Comparison of ENCODE assay signal across 8 cellular contexts in genomic region chrX:40094900-40095587, GRCh38. TPM values are rescaled to one million over a fixed set of nuclear protein-coding genes. Genes with fewer than 3 reads are reported as not detected.
DNase-seq lines count a peak whose midpoint lies in the region; ATAC-seq lines count a peak whose summit lies in the region.

No MANE protein-coding gene starts in this region.

- H3K4me3 Mint-ChIP-seq in activated CD4-positive, alpha-beta T cell treated with anti-CD3 and anti-CD28 coated beads, Interleukin-2, amount 10 ng/mL, durations not matched to agents 24 days and 14 days, result peak overlapping the region; percentile 97
- H3K4me3 Mint-ChIP-seq in activated T-cell treated with anti-CD3 and anti-CD28 coated beads, Interleukin-2, amount 50 U/mL, for 72 hours, result peak overlapping the region; percentile 89 to 92

- no peaks in the 10 kb centered on the region for H3K36me3 ChIP-seq in iPS-20b (ENCODE audit: insufficient read depth, low read depth, low read length)

- H3K4me3 ChIP-seq in iPS-20b (ENCODE audit: low read length), result peak overlapping the region; percentile 85

- H3K9me3 Mint-ChIP-seq in activated CD4-positive, alpha-beta T cell treated with anti-CD3 and anti-CD28 coated beads, Interleukin-2, amount 10 ng/mL, durations not matched to agents 24 days and 14 days, result no peaks in the 10 kb centered on the region
- no peaks in the 10 kb centered on the region for H3K9me3 Mint-ChIP-seq in activated T-cell treated with anti-CD3 and anti-CD28 coated beads, Interleukin-2, amount 50 U/mL, for 72 hours

- H3K27ac Mint-ChIP-seq in activated CD4-positive, alpha-beta T cell treated with anti-CD3 and anti-CD28 coated beads, Interleukin-2, amount 10 ng/mL, durations not matched to agents 24 days and 14 days, result peak overlapping the region; percentile 90
- peak overlapping the region; percentile 84 for H3K27ac Mint-ChIP-seq in activated T-cell treated with anti-CD3 and anti-CD28 coated beads, Interleukin-2, amount 50 U/mL, for 72 hours

- peaks cover 15% of the 10 kb centered on the region; the same call in 1 of the 2 replicates for H3K4me1 ChIP-seq in iPS-20b (ENCODE audit: insufficient read depth, low read length)

- no peak for ATAC-seq in activated T-cell treated with anti-CD3 and anti-CD28 coated beads, Interleukin-2, amount 50 U/mL, for 72 hours (replicated peaks in 1 of 2)
- no peak for ATAC-seq in GM19395 (IDR thresholded peaks at IDR 0.05; ENCODE audit: unreplicated experiment)

- H3K27me3 ChIP-seq in iPS-20b (ENCODE audit: insufficient read depth, low read length), result peaks cover 15% of the 10 kb centered on the region

- intact Hi-C loops in activated CD4-positive, alpha-beta T cell treated with anti-CD3 and anti-CD28 coated beads, Interleukin-2, amount 10 ng/mL, durations not matched to agents 24 days and 14 days (cut with micrococcal nuclease), result loop anchor here (1.0 to 10.0 kb wide), 7 partner anchors 74 to 1290 kb away; partner anchors contain the start of gene MID1IP1

- H3K9me3 ChIP-seq in iPS-20b (ENCODE audit: insufficient read depth, low read depth, low read length), result no peaks in the 10 kb centered on the region

- H3K27me3 Mint-ChIP-seq in activated CD4-positive, alpha-beta T cell treated with anti-CD3 and anti-CD28 coated beads, Interleukin-2, amount 10 ng/mL, durations not matched to agents 24 days and 14 days, result no peaks in the 10 kb centered on the region
- peaks cover 33% of the 10 kb centered on the region for H3K27me3 Mint-ChIP-seq in activated T-cell treated with anti-CD3 and anti-CD28 coated beads, Interleukin-2, amount 50 U/mL, for 72 hours (ENCODE audit: low read depth)

- peaks cover 24% of the 10 kb centered on the region for H3K36me3 Mint-ChIP-seq in activated CD4-positive, alpha-beta T cell treated with anti-CD3 and anti-CD28 coated beads, Interleukin-2, amount 10 ng/mL, durations not matched to agents 24 days and 14 days (ENCODE audit: low read depth)
- H3K36me3 Mint-ChIP-seq in activated T-cell treated with anti-CD3 and anti-CD28 coated beads, Interleukin-2, amount 50 U/mL, for 72 hours (ENCODE audit: insufficient read depth in 2 of 2), result peaks cover 0 to 13% of the 10 kb centered on the region in 2 donors

- peaks cover 36% of the 10 kb centered on the region for H3K4me1 Mint-ChIP-seq in activated CD4-positive, alpha-beta T cell treated with anti-CD3 and anti-CD28 coated beads, Interleukin-2, amount 10 ng/mL, durations not matched to agents 24 days and 14 days
- H3K4me1 Mint-ChIP-seq in activated T-cell treated with anti-CD3 and anti-CD28 coated beads, Interleukin-2, amount 50 U/mL, for 72 hours (ENCODE audit: low read depth), result peaks cover 36% of the 10 kb centered on the region

- H3K27ac ChIP-seq in iPS-20b (ENCODE audit: low read length), result no peak overlapping the region

- no peak for DNase-seq in activated CD4-positive, alpha-beta T cell treated with anti-CD3 and anti-CD28 coated beads, Interleukin-2, amount 10 ng/mL, durations not matched to agents 24 days and 14 days
- no peak for DNase-seq in activated CD4-positive, alpha-beta T cell treated with anti-CD3 and anti-CD28 coated beads for 1 hour
- DNase-seq in activated T-cell treated with anti-CD3 and anti-CD28 coated beads, Interleukin-2, amount 50 U/mL, for 72 hours, result no peak
- DNase-seq in superior temporal gyrus (ENCODE audit: extremely low spot score) (peak; percentile 21), NCI-H526 (lab: John Stamatoyannopoulos, UW) (no peak), DMS79 treated with DMSO at 0.1 percent for 48 hours (lab: John Stamatoyannopoulos, UW) (no peak)

- peak overlapping the region; percentile 79; the same call in 1 of the 2 replicates for H3K9ac ChIP-seq in iPS-20b (ENCODE audit: low read depth, low read length)

RNA-seq across cellular contexts. Expression of gene BCOR, which starts 2.7 kb away (rescaled TPM):
- total RNA-seq in activated CD4-positive, alpha-beta T cell treated with anti-CD3 and anti-CD28 coated beads, Interleukin-2, amount 10 ng/mL, durations not matched to agents 24 days and 14 days, result 61.0 and 64.5 TPM in 2 replicates
- total RNA-seq in activated T-cell treated with anti-CD3 and anti-CD28 coated beads, Interleukin-2, amount 50 U/mL, for 72 hours, result 10 to 100 TPM; 53.5 to 65.5 TPM
